ENCODE assay signal across 8 cellular contexts in genomic region chr19:4567584-4568071, GRCh38. TPM values are rescaled to one million over a fixed set of nuclear protein-coding genes. Genes with fewer than 3 reads are reported as not detected.
A peak's percentile ranks its signal among the peaks of the same experiment; 100 is the strongest.
DNase-seq lines count a peak whose midpoint lies in the region; ATAC-seq, FAIRE-seq and TF ChIP-seq lines count a peak whose summit lies in the region.

No MANE protein-coding gene starts in this region.

- POLR2A ChIA-PET in HEK293 (lab: Yijun Ruan, JAX) (interaction anchor here (0.6 kb wide), 1 partner anchor 30 kb away, joined by 3 read pairs; no protein-coding TSS in a partner anchor), HepG2 (lab: Yijun Ruan, JAX) (interaction anchor here (0.9 kb wide), 1 partner anchor 12 kb away, joined by 3 read pairs; no protein-coding TSS in a partner anchor)

- no peak for TF ChIP-seq POLR2A in breast epithelium (IDR thresholded peaks at IDR 0.05)
- no peak for TF ChIP-seq POLR2A in HepG2 (IDR thresholded peaks at IDR 0.05; ENCODE audit: insufficient read depth in 1 of 2, low read depth in 2 of 2, low read length in 2 of 2)

- H3K27me3 ChIP-seq in breast epithelium (peaks cover 0 to 6% of the 10 kb centered on the region in 2 donors), HepG2 (ENCODE audit: control insufficient read depth in 1 of 2, insufficient read depth in 2 of 2, low read length in 2 of 2) (no peaks in the 10 kb centered on the region)

- CTCF ChIA-PET in HEK293 (lab: Yijun Ruan, JAX) (interaction anchor here (0.6 to 3.5 kb wide), 25 partner anchors 9 to 229 kb away, joined by 3 to 48 read pairs (median 4); no protein-coding TSS in a partner anchor), HepG2 (lab: Yijun Ruan, JAX; ENCODE audit: low intra/inter-chr PET ratio, low total read pairs) (interaction anchor here (1.3 to 2.0 kb wide), 2 partner anchors 66 to 69 kb away, joined by 4 to 13 read pairs; no protein-coding TSS in a partner anchor)

- BruUV-seq in HepG2 (replicated peaks; lab: Mats Ljungman, UMichigan), result no TSS peak

- peaks cover 49% of the 10 kb centered on the region for H3K79me2 ChIP-seq in HepG2 (ENCODE audit: insufficient read depth, low read length)

- WGBS in HepG2 (ENCODE audit: low lambda C conversion rate), result 79% methylated on average over 14 of the region's 14 CpGs

- H3K27ac ChIP-seq in HEK293 (ENCODE audit: extremely low read depth, low read depth, low read length), result no peak overlapping the region
- peak overlapping the region in 1 of 2 donors; percentile 52 for H3K27ac ChIP-seq in breast epithelium
- no peak overlapping the region for H3K27ac ChIP-seq in HepG2 (ENCODE audit: extremely low read length, insufficient read depth, low read length)

- intact Hi-C loops in breast epithelium (cut with DNase I; ENCODE audit: low total_unique reads), result no loop called here
- intact Hi-C loops in HepG2 (cut with micrococcal nuclease; ENCODE audit: unreplicated experiment), result no loop called here
- intact Hi-C loops in posterior vena cava (cut with DNase I), result no loop called here

- H3K4me3 ChIP-seq in HEK293 (ENCODE audit: low read depth, low read length) (no peak overlapping the region), breast epithelium (no peak overlapping the region), HepG2 (replicated peaks in 1 of 3; ENCODE audit: insufficient read depth in 1 of 3, low read depth in 2 of 3, low read length in 3 of 3) (no peak overlapping the region)

- H3K36me3 ChIP-seq in HEK293 (ENCODE audit: control insufficient read depth in 2 of 2, insufficient read depth in 1 of 2, low read length in 2 of 2) (no peaks in the 10 kb centered on the region), breast epithelium (no peaks in the 10 kb centered on the region), HepG2 (replicated peaks in 1 of 2; ENCODE audit: control insufficient read depth in 1 of 2, insufficient read depth in 2 of 2, low read length in 2 of 2) (peaks cover 5 to 8% of the 10 kb centered on the region in 2 experiments; a peak in 4 of 5 replicates)

- peak; percentile 84 for ATAC-seq in HepG2

- TF ChIP-seq CTCF in HEK293 (tag by site-specific recombination; IDR thresholded peaks at IDR 0.05) (peak; percentile 92), breast epithelium (IDR thresholded peaks at IDR 0.05) (peak; percentile 45 to 59 (median 47)), HepG2 (CRISPR knock-in tag; IDR thresholded peaks at IDR 0.05) (peak; percentile 93)

- H3K4me1 ChIP-seq in HEK293 (ENCODE audit: control insufficient read depth, insufficient read depth, low read length) (no peaks in the 10 kb centered on the region), breast epithelium (no peaks in the 10 kb centered on the region), HepG2 (ENCODE audit: insufficient read depth, low read length) (no peaks in the 10 kb centered on the region)

- TF ChIP-seq RAD21 in HepG2 (CRISPR knock-in tag; IDR thresholded peaks at IDR 0.05), result peak; percentile 78

- TF ChIP-seq EP300 in HepG2 (IDR thresholded peaks at IDR 0.05; ENCODE audit: low read depth in 2 of 2, low read length in 2 of 2) (no peak), HepG2 (CRISPR knock-in tag; IDR thresholded peaks at IDR 0.05; ENCODE audit: borderline replicate concordance) (no peak)

- no peak for FAIRE-seq in HepG2 (lab: Jason Lieb, UNC)

- peaks cover 29% of the 10 kb centered on the region for H4K20me1 ChIP-seq in HepG2 (ENCODE audit: insufficient read depth, low read length)

- no peak overlapping the region for H3K9ac ChIP-seq in HepG2 (ENCODE audit: insufficient read depth, low read depth, low read length)

- H3K4me2 ChIP-seq in HepG2 (ENCODE audit: low read depth, low read length), result no peak overlapping the region

- H3K9me3 ChIP-seq in HEK293 (ENCODE audit: control insufficient read depth, insufficient read depth, low read depth, low read length), result no peaks in the 10 kb centered on the region
- no peaks in the 10 kb centered on the region for H3K9me3 ChIP-seq in breast epithelium
- no peaks in the 10 kb centered on the region for H3K9me3 ChIP-seq in HepG2 (ENCODE audit: low read length)

- no peak overlapping the region for H2AFZ ChIP-seq in HepG2 (ENCODE audit: low read length)

- DNase-seq in AG08395 (ENCODE audit: low spot score) (peak; percentile 62), UCSD-AML1 (lab: John Stamatoyannopoulos, UW; ENCODE audit: unreplicated experiment) (peak; percentile 73), breast epithelium (ENCODE audit: low spot score in 2 of 2) (peak in 1 of 2 donors; percentile 66), HepG2 (ENCODE audit: low spot score) (peak; percentile 40), posterior vena cava (ENCODE audit: low spot score) (no peak), HPDE6-E6E7 (ENCODE audit: extremely low spot score) (no peak)
- DNase-seq in stimulated activated CD8-positive, alpha-beta memory T cell treated with anti-CD3 and anti-CD28 coated beads, Interleukin-15, amount 100 ng/mL, for 4 hours (ENCODE audit: low read depth in 2 of 2), result peak; percentile 18 to 29

- in situ Hi-C loops in HepG2 (cut with HindIII; ENCODE audit: extremely low pct_ligation_motif_present, low pct_unique_long_range_greater_than_20kb), result no loop called here

RNA-seq across cellular contexts. Expression of gene SEMA6B, which starts 8.1 kb away (rescaled TPM):
- total RNA-seq in breast epithelium (1 to 10 TPM; 2.3 to 8.8 (median 3.2) TPM), HepG2 (2016; rRNA removed; fragmentation: Illumina TruSeq; extraction: Trizol) (37.0 and 67.1 TPM in 2 replicates), posterior vena cava (10 to 100 TPM; 13.7 to 19.4 TPM)
- total RNA-seq in HepG2 (2016; cell fraction: cytosol; rRNA removed; fragmentation: Illumina TruSeq; extraction: Trizol; ENCODE audit: low read depth), result 14.3 and 14.5 TPM in 2 replicates
- total RNA-seq in HepG2 (2016; cell fraction: insoluble cytoplasmic fraction; rRNA removed; fragmentation: Illumina TruSeq; extraction: Trizol), result 29.9 and 68.6 TPM in 2 replicates
- total RNA-seq in HepG2 (2016; cell fraction: membrane; rRNA removed; fragmentation: Illumina TruSeq; extraction: Trizol), result 59.5 and 62.2 TPM in 2 replicates
- 51.6 and 59.6 TPM in 2 replicates for total RNA-seq in HepG2 (2016; cell fraction: nucleus; rRNA removed; fragmentation: Illumina TruSeq; extraction: Trizol)
- polyA plus RNA-seq in HepG2 (2011; rRNA removed), result 45.5 and 56.2 TPM in 2 replicates
- polyA plus RNA-seq in HepG2 (2011; cell fraction: cytosol; rRNA removed), result 55.1 and 78.1 TPM in 2 replicates
- 60.7 and 73.5 TPM in 2 replicates for polyA plus RNA-seq in HepG2 (2011; cell fraction: nucleus; rRNA removed)
- polyA plus RNA-seq in HepG2 (2012), result 31.8 and 42.2 TPM in 2 replicates
- polyA plus RNA-seq in HepG2 (2016; cell fraction: cytosol; fragmentation: Illumina TruSeq; extraction: Trizol; ENCODE audit: low read depth), result 17.9 and 18.2 TPM in 2 replicates
- 55.9 and 71.2 TPM in 2 replicates for polyA plus RNA-seq in HepG2 (2016; cell fraction: insoluble cytoplasmic fraction; fragmentation: Illumina TruSeq; extraction: Trizol; ENCODE audit: low read depth)
- polyA plus RNA-seq in HepG2 (2016; cell fraction: membrane; fragmentation: Illumina TruSeq; extraction: Trizol; ENCODE audit: low read depth), result 62.0 and 68.4 TPM in 2 replicates
- 120 and 123 TPM in 2 replicates for polyA plus RNA-seq in HepG2 (2016; cell fraction: nucleus; fragmentation: Illumina TruSeq; extraction: Trizol; ENCODE audit: insufficient read depth, low read depth)
- 0.23 and 250 TPM in 2 replicates for polyA minus RNA-seq in HepG2 (2011; rRNA and poly(A)+ RNA removed; ENCODE audit: low replicate concordance)
- 72.0 and 86.5 TPM in 2 replicates for polyA minus RNA-seq in HepG2 (2011; cell fraction: cytosol; rRNA and poly(A)+ RNA removed)
- polyA minus RNA-seq in HepG2 (2011; cell fraction: nucleus; rRNA and poly(A)+ RNA removed), result 23.2 and 24.5 TPM in 2 replicates

RNA-seq across cellular contexts. Expression of gene LRG1, which starts 27.8 kb away (rescaled TPM):
- 10 to 100 TPM in 1 of 3 donors, 1 to 10 TPM in 1, under 1 TPM in 1; 0.64 to 14.7 (median 5.7) TPM for total RNA-seq in breast epithelium
- total RNA-seq in HepG2 (2016; rRNA removed; fragmentation: Illumina TruSeq; extraction: Trizol), result 7.1 and 12.0 TPM in 2 replicates
- total RNA-seq in HepG2 (2016; cell fraction: cytosol; rRNA removed; fragmentation: Illumina TruSeq; extraction: Trizol; ENCODE audit: low read depth), result 2.0 and 2.2 TPM in 2 replicates
- 5.8 and 13.0 TPM in 2 replicates for total RNA-seq in HepG2 (2016; cell fraction: insoluble cytoplasmic fraction; rRNA removed; fragmentation: Illumina TruSeq; extraction: Trizol)
- total RNA-seq in HepG2 (2016; cell fraction: membrane; rRNA removed; fragmentation: Illumina TruSeq; extraction: Trizol), result 4.2 and 4.7 TPM in 2 replicates
- 10.2 and 12.3 TPM in 2 replicates for total RNA-seq in HepG2 (2016; cell fraction: nucleus; rRNA removed; fragmentation: Illumina TruSeq; extraction: Trizol)
- 39.3 and 48.9 TPM in 2 replicates for polyA plus RNA-seq in HepG2 (2011; rRNA removed)
- polyA plus RNA-seq in HepG2 (2011; cell fraction: cytosol; rRNA removed), result 33.3 and 38.7 TPM in 2 replicates
- 12.1 and 16.5 TPM in 2 replicates for polyA plus RNA-seq in HepG2 (2011; cell fraction: nucleus; rRNA removed)
- polyA plus RNA-seq in HepG2 (2012), result 8.4 and 14.3 TPM in 2 replicates
- 2.4 and 2.6 TPM in 2 replicates for polyA plus RNA-seq in HepG2 (2016; cell fraction: cytosol; fragmentation: Illumina TruSeq; extraction: Trizol; ENCODE audit: low read depth)
- 6.6 and 8.6 TPM in 2 replicates for polyA plus RNA-seq in HepG2 (2016; cell fraction: insoluble cytoplasmic fraction; fragmentation: Illumina TruSeq; extraction: Trizol; ENCODE audit: low read depth)
- polyA plus RNA-seq in HepG2 (2016; cell fraction: membrane; fragmentation: Illumina TruSeq; extraction: Trizol; ENCODE audit: low read depth), result 4.2 and 4.9 TPM in 2 replicates
- 20.0 and 22.9 TPM in 2 replicates for polyA plus RNA-seq in HepG2 (2016; cell fraction: nucleus; fragmentation: Illumina TruSeq; extraction: Trizol; ENCODE audit: insufficient read depth, low read depth)
- 0.77 and 28.9 TPM in 2 replicates for polyA minus RNA-seq in HepG2 (2011; rRNA and poly(A)+ RNA removed; ENCODE audit: low replicate concordance)
- 12.1 and 23.5 TPM in 2 replicates for polyA minus RNA-seq in HepG2 (2011; cell fraction: cytosol; rRNA and poly(A)+ RNA removed)
- 3.2 and 5.6 TPM in 2 replicates for polyA minus RNA-seq in HepG2 (2011; cell fraction: nucleus; rRNA and poly(A)+ RNA removed)
- 1 to 10 TPM; 1.4 to 1.9 TPM for total RNA-seq in posterior vena cava

RNA-seq across cellular contexts. Expression of gene PLIN5, which starts 32.6 kb away (rescaled TPM):
- total RNA-seq in breast epithelium, result 10 to 100 TPM; 10.4 to 26.2 (median 15.4) TPM
- total RNA-seq in HepG2 (2016; rRNA removed; fragmentation: Illumina TruSeq; extraction: Trizol), result 1.6 and 1.8 TPM in 2 replicates
- 0.35 and 0.40 TPM in 2 replicates for total RNA-seq in HepG2 (2016; cell fraction: cytosol; rRNA removed; fragmentation: Illumina TruSeq; extraction: Trizol; ENCODE audit: low read depth)
- total RNA-seq in HepG2 (2016; cell fraction: insoluble cytoplasmic fraction; rRNA removed; fragmentation: Illumina TruSeq; extraction: Trizol), result 0.94 and 1.8 TPM in 2 replicates
- 0.65 TPM in 2 replicates for total RNA-seq in HepG2 (2016; cell fraction: membrane; rRNA removed; fragmentation: Illumina TruSeq; extraction: Trizol)
- 1.9 TPM in 2 replicates for total RNA-seq in HepG2 (2016; cell fraction: nucleus; rRNA removed; fragmentation: Illumina TruSeq; extraction: Trizol)
- 4.8 and 6.3 TPM in 2 replicates for polyA plus RNA-seq in HepG2 (2011; rRNA removed)
- 1.6 and 1.9 TPM in 2 replicates for polyA plus RNA-seq in HepG2 (2011; cell fraction: cytosol; rRNA removed)
- polyA plus RNA-seq in HepG2 (2011; cell fraction: nucleus; rRNA removed), result 31.7 and 40.6 TPM in 2 replicates
- 1.9 and 2.0 TPM in 2 replicates for polyA plus RNA-seq in HepG2 (2012)
- 0.12 and 0.53 TPM in 2 replicates for polyA plus RNA-seq in HepG2 (2016; cell fraction: cytosol; fragmentation: Illumina TruSeq; extraction: Trizol; ENCODE audit: low read depth)
- 0.77 and 1.4 TPM in 2 replicates for polyA plus RNA-seq in HepG2 (2016; cell fraction: insoluble cytoplasmic fraction; fragmentation: Illumina TruSeq; extraction: Trizol; ENCODE audit: low read depth)
- 0.11 and 0.52 TPM in 2 replicates for polyA plus RNA-seq in HepG2 (2016; cell fraction: membrane; fragmentation: Illumina TruSeq; extraction: Trizol; ENCODE audit: low read depth)
- polyA plus RNA-seq in HepG2 (2016; cell fraction: nucleus; fragmentation: Illumina TruSeq; extraction: Trizol; ENCODE audit: insufficient read depth, low read depth), result 5.8 and 8.9 TPM in 2 replicates
- polyA minus RNA-seq in HepG2 (2011; rRNA and poly(A)+ RNA removed; ENCODE audit: low replicate concordance), result 0.47 and 3.5 TPM in 2 replicates
- polyA minus RNA-seq in HepG2 (2011; cell fraction: cytosol; rRNA and poly(A)+ RNA removed), result 0.97 and 0.99 TPM in 2 replicates
- 4.1 and 4.4 TPM in 2 replicates for polyA minus RNA-seq in HepG2 (2011; cell fraction: nucleus; rRNA and poly(A)+ RNA removed)
- total RNA-seq in posterior vena cava, result 1 to 10 TPM; 2.2 to 2.8 TPM

RNA-seq across cellular contexts. Expression of gene PLIN4, which starts 49.3 kb away (rescaled TPM):
- 100 to 1,000 TPM in 2 of 3 donors, 10 to 100 TPM in 1; 50.1 to 629 (median 213) TPM for total RNA-seq in breast epithelium
- 0.80 and 1.3 TPM in 2 replicates for total RNA-seq in HepG2 (2016; rRNA removed; fragmentation: Illumina TruSeq; extraction: Trizol)
- 1.2 and 1.4 TPM in 2 replicates for total RNA-seq in HepG2 (2016; cell fraction: cytosol; rRNA removed; fragmentation: Illumina TruSeq; extraction: Trizol; ENCODE audit: low read depth)
- 0.68 and 1.3 TPM in 2 replicates for total RNA-seq in HepG2 (2016; cell fraction: insoluble cytoplasmic fraction; rRNA removed; fragmentation: Illumina TruSeq; extraction: Trizol)
- 0.12 and 0.21 TPM in 2 replicates for total RNA-seq in HepG2 (2016; cell fraction: membrane; rRNA removed; fragmentation: Illumina TruSeq; extraction: Trizol)
- total RNA-seq in HepG2 (2016; cell fraction: nucleus; rRNA removed; fragmentation: Illumina TruSeq; extraction: Trizol), result 1.0 and 1.1 TPM in 2 replicates
- polyA plus RNA-seq in HepG2 (2011; rRNA removed), result 1.1 and 1.9 TPM in 2 replicates
- 0.72 and 0.76 TPM in 2 replicates for polyA plus RNA-seq in HepG2 (2011; cell fraction: cytosol; rRNA removed)
- 12.5 and 14.8 TPM in 2 replicates for polyA plus RNA-seq in HepG2 (2011; cell fraction: nucleus; rRNA removed)
- 0.82 and 1.4 TPM in 2 replicates for polyA plus RNA-seq in HepG2 (2012)
- 1.2 and 1.5 TPM in 2 replicates for polyA plus RNA-seq in HepG2 (2016; cell fraction: cytosol; fragmentation: Illumina TruSeq; extraction: Trizol; ENCODE audit: low read depth)
- polyA plus RNA-seq in HepG2 (2016; cell fraction: insoluble cytoplasmic fraction; fragmentation: Illumina TruSeq; extraction: Trizol; ENCODE audit: low read depth), result 0.48 and 0.53 TPM in 2 replicates
- 0.08 and 0.13 TPM in 2 replicates for polyA plus RNA-seq in HepG2 (2016; cell fraction: membrane; fragmentation: Illumina TruSeq; extraction: Trizol; ENCODE audit: low read depth)
- 2.9 and 3.1 TPM in 2 replicates for polyA plus RNA-seq in HepG2 (2016; cell fraction: nucleus; fragmentation: Illumina TruSeq; extraction: Trizol; ENCODE audit: insufficient read depth, low read depth)
- polyA minus RNA-seq in HepG2 (2011; rRNA and poly(A)+ RNA removed; ENCODE audit: low replicate concordance), result 0.19 and 0.78 TPM in 2 replicates
- polyA minus RNA-seq in HepG2 (2011; cell fraction: cytosol; rRNA and poly(A)+ RNA removed), result 1.1 and 1.3 TPM in 2 replicates
- polyA minus RNA-seq in HepG2 (2011; cell fraction: nucleus; rRNA and poly(A)+ RNA removed), result 1.0 and 1.6 TPM in 2 replicates
- 10 to 100 TPM; 21.4 to 25.2 TPM for total RNA-seq in posterior vena cava

Comparison
In these comparisons a context has a peak if more than half of its experiments do, and no peak if none do; other contexts are left out.
1. DNase-seq: peak in AG08395 (single experiment), UCSD-AML1 (single experiment), HepG2 (single experiment) and stimulated activated CD8-positive, alpha-beta memory T cell treated with anti-CD3 and anti-CD28 coated beads, Interleukin-15, amount 100 ng/mL, for 4 hours (2 of 2); none in posterior vena cava (single experiment) and HPDE6-E6E7 (single experiment).
2. Peak in every context shown above with its lines, with median percentiles within 50 percentile points of each other: CTCF ChIP-seq.